In the genomic region with DNA sequence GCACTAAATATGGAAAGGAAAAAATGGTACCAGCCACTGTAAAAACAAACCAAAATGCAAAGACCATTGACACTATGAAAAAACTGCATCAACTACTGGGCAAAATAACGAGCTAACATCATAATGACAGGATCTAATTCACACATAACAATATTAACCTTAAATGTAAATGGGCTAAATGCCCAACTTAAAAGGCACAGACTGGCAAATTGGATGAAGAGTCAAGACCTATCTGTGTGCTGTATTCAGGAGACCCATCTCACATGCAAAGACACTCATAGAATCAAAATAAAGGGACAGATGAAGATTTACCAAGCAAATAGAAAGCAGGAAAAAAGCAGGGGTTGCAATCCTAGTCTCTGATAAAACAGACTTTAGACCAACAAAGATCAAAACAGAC, we compare ENCODE assay signal across 2 cellular contexts.
DNase-seq lines count a peak whose midpoint lies in the region; ATAC-seq, FAIRE-seq and TF ChIP-seq lines count a peak whose summit lies in the region.
"Not testable (repeated sequence)": the region's sequence is repeated elsewhere in the genome, so short reads cannot be mapped to it uniquely, and the experiment has no call there.

No MANE protein-coding gene starts in this region.

- not testable (repeated sequence) for BruUV-seq in K562 (replicated peaks; lab: Mats Ljungman, UMichigan)

- not testable (repeated sequence) for FAIRE-seq in K562 (lab: Jason Lieb, UNC)

- POLR2A ChIA-PET in HEK293 (lab: Yijun Ruan, JAX), result not testable (repeated sequence)
- POLR2A ChIA-PET in K562 (lab: Yijun Ruan, JAX), result interaction anchor here (0.8 kb wide), 1 partner anchor 10 kb away, joined by 3 read pairs; no protein-coding TSS in a partner anchor

- H3K27me3 ChIP-seq in K562 (ENCODE audit: control insufficient read depth in 2 of 2, insufficient read depth in 2 of 2, low read length in 2 of 2), result not testable (repeated sequence)

- CTCF ChIA-PET in HEK293 (lab: Yijun Ruan, JAX), result interaction anchor here (1.5 kb wide), 1 partner anchor 10 kb away, joined by 5 read pairs; no protein-coding TSS in a partner anchor
- CTCF ChIA-PET in K562 (lab: Yijun Ruan, JAX; ENCODE audit: low intra/inter-chr PET ratio), result not testable (repeated sequence)

- not testable (repeated sequence) for DNase-seq in K562 (ENCODE audit: extremely low read depth in 1 of 4, low spot score in 3 of 4)

- H3K36me3 ChIP-seq in HEK293 (ENCODE audit: control insufficient read depth in 2 of 2, insufficient read depth in 1 of 2, low read length in 2 of 2); K562 (ENCODE audit: control insufficient read depth, insufficient read depth, low read length): not testable (repeated sequence)

- not testable (repeated sequence) for TF ChIP-seq POLR2A in K562 (conservative IDR thresholded peaks at IDR 0.05)

- in situ Hi-C loops in K562 (cut with MboI), result not testable (repeated sequence)

- intact Hi-C loops in K562 (cut with micrococcal nuclease), result not testable (repeated sequence)

- H3K4me3 ChIP-seq in HEK293 (ENCODE audit: low read depth, low read length); K562: not testable (repeated sequence)

- not testable (repeated sequence) for ATAC-seq in K562

- H3K4me2 ChIP-seq in K562 (ENCODE audit: insufficient read depth, low read length), result not testable (repeated sequence)

- H3K9ac ChIP-seq in K562 (ENCODE audit: insufficient read depth in 1 of 2, low read depth in 2 of 2, low read length in 2 of 2), result not testable (repeated sequence)

- not testable (repeated sequence) for H3K9me1 ChIP-seq in K562 (ENCODE audit: control insufficient read depth, insufficient read depth, low read length)

- 5% methylated on average over 1 of the region's 1 CpG for WGBS in K562 (ENCODE audit: insufficient coverage, low coverage, missing lambda C conversion rate)

- not testable (repeated sequence) for H2AFZ ChIP-seq in K562 (ENCODE audit: low read depth, low read length)

- not testable (repeated sequence) for H3K79me2 ChIP-seq in K562 (ENCODE audit: control insufficient read depth, insufficient read depth, low read length)

- TF ChIP-seq EP300 in K562 (IDR thresholded peaks at IDR 0.05; ENCODE audit: low read length), result not testable (repeated sequence)

- H4K20me1 ChIP-seq in K562 (replicated peaks; ENCODE audit: control insufficient read depth, insufficient read depth, low read length), result not testable (repeated sequence)

- not testable (repeated sequence) for TF ChIP-seq CTCF in HEK293 (tag by site-specific recombination; IDR thresholded peaks at IDR 0.05); K562 (IDR thresholded peaks at IDR 0.05 in 2 of 3, conservative IDR thresholded peaks at IDR 0.05 in 1 of 3; ENCODE audit: insufficient read depth in 2 of 3, low read depth in 1 of 3, low read length in 3 of 3)

- not testable (repeated sequence) for H3K27ac ChIP-seq in HEK293 (ENCODE audit: extremely low read depth, low read depth, low read length); K562 (ENCODE audit: extremely low read depth, low read depth, low read length)

- H3K9me3 ChIP-seq in HEK293 (ENCODE audit: control insufficient read depth, insufficient read depth, low read depth, low read length); K562 (replicated peaks; ENCODE audit: control insufficient read depth, insufficient read depth, low read depth, low read length): not testable (repeated sequence)

- TF ChIP-seq RAD21 in K562 (CRISPR knock-in tag; conservative IDR thresholded peaks at IDR 0.05 in 1 of 2, IDR thresholded peaks at IDR 0.05 in 1 of 2), result not testable (repeated sequence)

- H3K4me1 ChIP-seq in HEK293 (ENCODE audit: control insufficient read depth, insufficient read depth, low read length); K562 (replicated peaks in 1 of 2; ENCODE audit: control insufficient read depth in 2 of 2, insufficient read depth in 2 of 2, low read length in 2 of 2): not testable (repeated sequence)

TF ChIP-seq in HEK293, 187 proteins besides CTCF, POLR2A, EP300 and RAD21:
- peak; percentile 34 for TF ChIP-seq SETDB1 (IDR thresholded peaks at IDR 0.05; ENCODE audit: insufficient read length, low read length)
- TF ChIP-seq ZNF529 (tag by site-specific recombination; IDR thresholded peaks at IDR 0.05; ENCODE audit: insufficient replicate concordance), result peak; percentile 80

TF ChIP-seq in K562, 482 proteins besides CTCF, POLR2A, EP300 and RAD21:
- TF ChIP-seq ZNF507 (tag; conservative IDR thresholded peaks at IDR 0.05), result peak; percentile 77
